In genomic region chr1:207832796-207833195, GRCh38 we compare ENCODE assay signal across 15 cellular contexts.
DNase-seq lines count a peak whose midpoint lies in the region; TF ChIP-seq lines count a peak whose summit lies in the region.
"Had no signal": no experiment of that assay in that cellular context is flagged by ENCODE, and none has a peak within 500 bp of the region (broad histone marks: within the 10 kb centered on the region; RNA-seq: fewer than 3 reads in every experiment).

No MANE protein-coding gene starts in this region.

- intact Hi-C loops in MCF 10A (cut with micrococcal nuclease) = no loop called here
- intact Hi-C loops in mammary epithelial cell (cut with micrococcal nuclease) = no loop called here
- intact Hi-C loops in transverse colon (cut with DNase I; ENCODE audit: low total_unique reads) = no loop called here

- H3K9me3 ChIP-seq in mammary epithelial cell (replicated peaks; ENCODE audit: insufficient read depth, low read length) (no peaks in the 10 kb centered on the region), transverse colon (no peaks in the 10 kb centered on the region), GM23248 (ENCODE audit: low read depth) (no peaks in the 10 kb centered on the region)
- H3K9me3 ChIP-seq: Peyer's patch had no signal

- no peak for DNase-seq in MCF 10A (ENCODE audit: unreplicated experiment)
- DNase-seq in mammary epithelial cell = no peak
- no peak for DNase-seq in activated naive CD8-positive, alpha-beta T cell treated with anti-CD3 and anti-CD28 coated beads for 36 hours
- DNase-seq in mesenteric fat pad (ENCODE audit: low spot score) = peak; percentile 43
- no peak for DNase-seq in transverse colon
- DNase-seq in GM23248 = no peak
- no peak for DNase-seq in NCI-H1930 (lab: John Stamatoyannopoulos, UW)
- no peak for DNase-seq in COR-L47 (lab: John Stamatoyannopoulos, UW)
- DNase-seq: aorta, DMS79, NCI-H146, NCI-H510A treated with DMSO at 0.1 percent for 48 hours, occipital lobe, T-helper 9 cell had no signal

- 100% methylated on average over 6 of the region's 8 CpGs for WGBS in mammary epithelial cell (ENCODE audit: low coverage, missing lambda C conversion rate)
- 94% methylated on average over 8 of the region's 8 CpGs; no CpG with 5 or more reads in 1 of the 2 donors for WGBS in transverse colon (ENCODE audit: low coverage in 1 of 2), 2 donors
- 89 to 91% methylated on average over 8 of the region's 8 CpGs for WGBS in GM23248 (ENCODE audit: low coverage in 1 of 2, low lambda C conversion rate in 2 of 2, missing lambda C conversion rate in 2 of 2), 2 experiments

- H3K4me1 Mint-ChIP-seq in MCF 10A (ENCODE audit: insufficient read depth, unreplicated experiment) = peaks cover 54% of the 10 kb centered on the region
- peaks cover 88% of the 10 kb centered on the region for H3K4me1 Mint-ChIP-seq in activated naive CD8-positive, alpha-beta T cell treated with anti-CD3 and anti-CD28 coated beads for 36 hours

- peaks cover 5% of the 10 kb centered on the region for H3K36me3 ChIP-seq in mammary epithelial cell (ENCODE audit: insufficient read depth, low read length)
- H3K36me3 ChIP-seq in transverse colon = no peaks in the 10 kb centered on the region
- no peaks in the 10 kb centered on the region for H3K36me3 ChIP-seq in GM23248 (ENCODE audit: low read depth)
- H3K36me3 ChIP-seq: Peyer's patch had no signal

- no peak overlapping the region for H3K27ac ChIP-seq in mammary epithelial cell (ENCODE audit: insufficient read depth, low read depth, low read length)
- H3K27ac ChIP-seq in transverse colon = peak overlapping the region; percentile 50 to 73 (median 66)
- H3K27ac ChIP-seq in GM23248 = no peak overlapping the region

- TF ChIP-seq POLR2A in transverse colon (IDR thresholded peaks at IDR 0.05) = no peak

- no peak for TF ChIP-seq EP300 in transverse colon (IDR thresholded peaks at IDR 0.05; ENCODE audit: low read depth)

- no peaks in the 10 kb centered on the region for H3K27me3 Mint-ChIP-seq in MCF 10A (ENCODE audit: insufficient read depth, unreplicated experiment)
- no peaks in the 10 kb centered on the region for H3K27me3 Mint-ChIP-seq in activated naive CD8-positive, alpha-beta T cell treated with anti-CD3 and anti-CD28 coated beads for 36 hours

- H3K4me3 ChIP-seq in mammary epithelial cell (replicated peaks in 1 of 3; ENCODE audit: insufficient read depth in 1 of 3, low read depth in 2 of 3, low read length in 3 of 3) = no peak overlapping the region
- no peak overlapping the region for H3K4me3 ChIP-seq in transverse colon
- no peak overlapping the region for H3K4me3 ChIP-seq in GM23248
- H3K4me3 ChIP-seq: Peyer's patch had no signal

- BruUV-seq in MCF 10A (replicated peaks; lab: Mats Ljungman, UMichigan) = no TSS peak
- no TSS peak for BruUV-seq in mammary epithelial cell (replicated peaks; lab: Mats Ljungman, UMichigan)

- H4K20me1 ChIP-seq in mammary epithelial cell (ENCODE audit: insufficient read depth, low read length) = no peaks in the 10 kb centered on the region
- H4K20me1 ChIP-seq in GM23248 (ENCODE audit: insufficient read depth) = no peaks in the 10 kb centered on the region

- CTCF ChIA-PET in MCF 10A (lab: Yijun Ruan, JAX) (interaction anchor here (0.7 to 28.1 kb wide), 7 partner anchors 9 to 131 kb away, joined by 3 to 790 read pairs (median 9); partner anchors contain the start of gene CD34), mammary epithelial cell (lab: Charles Lee; ENCODE audit: low non-redundant PET) (no interaction called here)

- H2AFZ ChIP-seq in mammary epithelial cell (ENCODE audit: low read depth, low read length) = no peak overlapping the region
- no peak overlapping the region for H2AFZ ChIP-seq in GM23248

- H3K4me1 ChIP-seq in mammary epithelial cell (ENCODE audit: insufficient read depth, low read length) = no peaks in the 10 kb centered on the region
- peaks cover 30 to 56% (median 35%) of the 10 kb centered on the region in 4 donors for H3K4me1 ChIP-seq in transverse colon
- H3K4me1 ChIP-seq in GM23248 (ENCODE audit: insufficient read depth) = no peaks in the 10 kb centered on the region

- H3K27ac Mint-ChIP-seq in MCF 10A (ENCODE audit: low read depth, unreplicated experiment) = peak overlapping the region; percentile 68
- peak overlapping the region; percentile 96 for H3K27ac Mint-ChIP-seq in activated naive CD8-positive, alpha-beta T cell treated with anti-CD3 and anti-CD28 coated beads for 36 hours

- peaks cover 29% of the 10 kb centered on the region for H3K36me3 Mint-ChIP-seq in MCF 10A (ENCODE audit: insufficient read depth, unreplicated experiment)
- H3K36me3 Mint-ChIP-seq in activated naive CD8-positive, alpha-beta T cell treated with anti-CD3 and anti-CD28 coated beads for 36 hours = peaks cover 29% of the 10 kb centered on the region

- H3K9me2 ChIP-seq in GM23248 (ENCODE audit: insufficient read depth) = no peaks in the 10 kb centered on the region

- dilution Hi-C loops in mammary epithelial cell (cut with HindIII; ENCODE audit: low sequenced_read_pairs) = no loop called here

- H3K79me2 ChIP-seq in mammary epithelial cell (ENCODE audit: insufficient read depth, low read length) (peaks cover 94% of the 10 kb centered on the region), GM23248 (ENCODE audit: insufficient read depth) (no peaks in the 10 kb centered on the region)

- in situ Hi-C loops in mammary epithelial cell (cut with MboI; ENCODE audit: low sequenced_read_pairs in 2 of 2) (no loop called here), transverse colon (cut with MboI; ENCODE audit: low pct_ligation_motif_present in 1 of 4, low pct_unique_long_range_greater_than_20kb in 1 of 4, low sequenced_read_pairs in 3 of 4) (loop anchor here in 1 of 4 donors (5.0 kb wide), 1 partner anchor 35 kb away; no protein-coding TSS in a partner anchor), GM23248 (cut with MboI) (no loop called here)

- H3K4me2 ChIP-seq in mammary epithelial cell (ENCODE audit: insufficient read depth, low read depth, low read length) (no peak overlapping the region), GM23248 (ENCODE audit: unreplicated experiment) (no peak overlapping the region)

- POLR2A ChIA-PET in MCF 10A (lab: Yijun Ruan, JAX) = interaction anchor here (0.7 to 11.5 kb wide), 7 partner anchors 9 to 387 kb away, joined by 3 to 372 read pairs (median 4); no protein-coding TSS in a partner anchor

- no peaks in the 10 kb centered on the region for H3K9me3 Mint-ChIP-seq in MCF 10A (ENCODE audit: unreplicated experiment)
- H3K9me3 Mint-ChIP-seq in activated naive CD8-positive, alpha-beta T cell treated with anti-CD3 and anti-CD28 coated beads for 36 hours = no peaks in the 10 kb centered on the region

- H3K9ac ChIP-seq in mammary epithelial cell (ENCODE audit: insufficient read depth, low read length) (no peak overlapping the region), GM23248 (no peak overlapping the region)

- no peak overlapping the region for H3K4me3 Mint-ChIP-seq in MCF 10A (ENCODE audit: unreplicated experiment)
- peak overlapping the region; percentile 75 for H3K4me3 Mint-ChIP-seq in activated naive CD8-positive, alpha-beta T cell treated with anti-CD3 and anti-CD28 coated beads for 36 hours

- H3F3A ChIP-seq in GM23248 (ENCODE audit: insufficient read depth) = peaks cover 7% of the 10 kb centered on the region; the same call in 1 of the 2 replicates

- H3K27me3 ChIP-seq in mammary epithelial cell (ENCODE audit: insufficient read depth, low read length) = no peaks in the 10 kb centered on the region
- no peaks in the 10 kb centered on the region for H3K27me3 ChIP-seq in transverse colon
- H3K27me3 ChIP-seq in GM23248 (replicated peaks; ENCODE audit: insufficient read depth) = no peaks in the 10 kb centered on the region
- H3K27me3 ChIP-seq: Peyer's patch had no signal

- TF ChIP-seq CTCF in MCF 10A (IDR thresholded peaks at IDR 0.05; ENCODE audit: unreplicated experiment) (no peak), mammary epithelial cell (conservative IDR thresholded peaks at IDR 0.05 in 1 of 2, IDR thresholded peaks at IDR 0.05 in 1 of 2; ENCODE audit: extremely low read depth in 1 of 2, insufficient read depth in 1 of 2, low read depth in 1 of 2, low read length in 2 of 2) (no peak), transverse colon (IDR thresholded peaks at IDR 0.05) (no peak)

Comparison
In these comparisons a context has a peak if more than half of its experiments do, and no peak if none do; other contexts are left out.
1. H3K27ac ChIP-seq: peak in transverse colon (4 of 4); none in mammary epithelial cell (single experiment) and GM23248 (single experiment).